In the genomic region with DNA sequence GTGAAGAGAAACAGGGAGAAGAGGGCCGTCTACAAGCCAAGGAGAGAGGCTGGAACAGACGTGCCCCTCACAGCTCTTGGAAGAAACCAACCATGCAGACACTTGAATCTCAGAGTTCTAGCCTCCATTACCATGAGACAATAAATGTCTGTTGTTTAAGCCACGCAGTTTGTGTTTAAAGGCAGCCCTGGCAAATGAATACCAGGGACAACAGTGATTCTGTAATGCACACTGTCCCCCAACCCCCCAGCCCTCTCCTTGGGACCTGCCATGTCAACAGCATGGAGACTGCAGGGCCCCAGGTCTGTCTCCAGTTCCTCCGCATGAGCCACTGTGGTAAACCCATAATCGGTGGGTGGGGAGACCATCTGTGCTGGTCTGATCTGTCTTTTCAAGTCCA, we compare ENCODE assay signal across 29 cellular contexts.
"Had no signal": no experiment of that assay in that cellular context is flagged by ENCODE, and none has a peak within 500 bp of the region (broad histone marks: within the 10 kb centered on the region; RNA-seq: fewer than 3 reads in every experiment).

No MANE protein-coding gene starts in this region.

- H3K27me3 ChIP-seq: ascending aorta, cardiac muscle cell had no signal

- H3K4me3 Mint-ChIP-seq: activated CD4-positive, alpha-beta memory T cell treated with anti-CD3 and anti-CD28 coated beads for 36 hours; activated CD8-positive, alpha-beta memory T cell treated with anti-CD3 and anti-CD28 coated beads, Interleukin-2, amount 10 ng/mL, durations not matched to agents 7 days and 5 days; activated naive CD4-positive, alpha-beta T cell treated with anti-CD3 and anti-CD28 coated beads, Interleukin-2, amount 10 ng/mL, durations not matched to agents 7 days and 5 days; activated naive CD8-positive, alpha-beta T cell treated with anti-CD3 and anti-CD28 coated beads, Interleukin-2, amount 10 ng/mL, durations not matched to agents 7 days and 5 days; T-cell had no signal

- H3K27ac ChIP-seq: ascending aorta, cardiac muscle cell, coronary artery had no signal

- ATAC-seq: activated CD8-positive, alpha-beta memory T cell treated with anti-CD3 and anti-CD28 coated beads, Interleukin-2, amount 10 ng/mL, durations not matched to agents 7 days and 5 days; Panc1; SK-N-SH treated with all-trans-retinoic acid at 6 μM for 48 hours; T-cell had no signal

- H3K36me3 ChIP-seq: ascending aorta, cardiac muscle cell had no signal

- H3K9me3 Mint-ChIP-seq: T-cell had no signal

- H3K9me3 ChIP-seq: ascending aorta had no signal

- H3K36me3 Mint-ChIP-seq: T-cell had no signal

- DNase-seq: activated CD4-positive, alpha-beta memory T cell treated with anti-CD3 and anti-CD28 coated beads for 36 hours; activated CD4-positive, alpha-beta T cell treated with anti-CD3 and anti-CD28 coated beads, Interleukin-2, amount 50 U/mL, for 1 hour; activated CD8-positive, alpha-beta memory T cell treated with anti-CD3 and anti-CD28 coated beads, Interleukin-2, amount 10 ng/mL, durations not matched to agents 7 days and 5 days; activated CD8-positive, alpha-beta memory T cell treated with anti-CD3 and anti-CD28 coated beads, Interleukin-2, amount 50 U/mL, for 48 hours; activated effector memory CD4-positive, alpha-beta T cell treated with Interleukin-2 at 50 U/mL for 16 hours; activated naive CD4-positive, alpha-beta T cell treated with anti-CD3 and anti-CD28 coated beads, Interleukin-2, amount 10 ng/mL, durations not matched to agents 7 days and 5 days; activated naive CD8-positive, alpha-beta T cell treated with anti-CD3 and anti-CD28 coated beads, Interleukin-2, amount 10 ng/mL, durations not matched to agents 7 days and 5 days; activated T-cell treated with anti-CD3 and anti-CD28 coated beads, Interleukin-2, amount 50 U/mL, for 48 hours; amygdala; Karpas-422; NCI-H1105; NCI-H1417 treated with DMSO at 0.1 percent for 48 hours; NCI-H187 treated with DMSO at 0.1 percent for 48 hours; NCI-H2081; NCI-H2171 treated with DMSO at 0.1 percent for 48 hours; NCI-H2227 treated with DMSO at 0.1 percent for 48 hours; NCI-H446; NCI-H510A treated with DMSO at 0.1 percent for 48 hours; NCI-H526 treated with DMSO at 0.1 percent for 48 hours; NCI-H774; SHP77 treated with DMSO at 0.1 percent for 48 hours; T-cell; T-helper 2 cell; T-helper 9 cell had no signal

- H3K27ac Mint-ChIP-seq: activated CD4-positive, alpha-beta memory T cell treated with anti-CD3 and anti-CD28 coated beads for 36 hours; activated CD8-positive, alpha-beta memory T cell treated with anti-CD3 and anti-CD28 coated beads, Interleukin-2, amount 10 ng/mL, durations not matched to agents 7 days and 5 days; activated naive CD4-positive, alpha-beta T cell treated with anti-CD3 and anti-CD28 coated beads, Interleukin-2, amount 10 ng/mL, durations not matched to agents 7 days and 5 days; activated naive CD8-positive, alpha-beta T cell treated with anti-CD3 and anti-CD28 coated beads, Interleukin-2, amount 10 ng/mL, durations not matched to agents 7 days and 5 days; T-cell had no signal

- H3K4me3 ChIP-seq: ascending aorta, cardiac muscle cell, coronary artery had no signal

- H3K27me3 Mint-ChIP-seq: activated naive CD8-positive, alpha-beta T cell treated with anti-CD3 and anti-CD28 coated beads, Interleukin-2, amount 10 ng/mL, durations not matched to agents 7 days and 5 days; T-cell had no signal
